In genomic region chr5:55172051-55172899, GRCh38 we compare ENCODE assay signal across 8 cellular contexts. TPM values are rescaled to one million over a fixed set of nuclear protein-coding genes. Genes with fewer than 3 reads are reported as not detected.
A peak's percentile ranks its signal among the peaks of the same experiment; 100 is the strongest.
DNase-seq lines count a peak whose midpoint lies in the region; FAIRE-seq and TF ChIP-seq lines count a peak whose summit lies in the region.

No MANE protein-coding gene starts in this region.

- H3K4me2 ChIP-seq in MM.1S (ENCODE audit: low read depth, low read length) (peak overlapping the region; percentile 87), osteoblast (ENCODE audit: insufficient read depth, low read length) (peak overlapping the region; percentile 90)

- no peak for TF ChIP-seq POLR2A in uterus (IDR thresholded peaks at IDR 0.05)

- peak overlapping the region; percentile 12; the same call in 1 of the 2 replicates for H3K9ac ChIP-seq in MM.1S (ENCODE audit: low read length)

- DNase-seq in GM06990 (ENCODE audit: extremely low read depth, insufficient read length) (no peak), HEK293T (ENCODE audit: extremely low spot score) (peak; percentile 70), MM.1S (peak; percentile 85), SHP77 (lab: John Stamatoyannopoulos, UW) (peak; percentile 74 to 83), frontal cortex (ENCODE audit: low spot score in 2 of 2) (peak; percentile 74 to 75), osteoblast (ENCODE audit: insufficient read length, low spot score, missing footprints) (peak; percentile 92), uterus (peak; percentile 25 to 58)
- peak; percentile 39 for DNase-seq in activated gamma-delta T cell treated with anti-CD3 and anti-CD28 coated beads, Interleukin-2, amount 50 U/mL, for 16 hours (ENCODE audit: low read depth)

- H3K9me3 ChIP-seq in MM.1S (replicated peaks; ENCODE audit: insufficient read depth, low read length) (no peaks in the 10 kb centered on the region), osteoblast (ENCODE audit: low read depth, low read length) (no peaks in the 10 kb centered on the region), uterus (no peaks in the 10 kb centered on the region)

- H2AFZ ChIP-seq in MM.1S (ENCODE audit: low read length) (peak overlapping the region; percentile 54), osteoblast (ENCODE audit: low read length) (peak overlapping the region; percentile 82)

- H3K4me3 ChIP-seq in GM06990 (replicated peaks; ENCODE audit: low read depth, low read length) (peak overlapping the region; percentile 60), MM.1S (ENCODE audit: low read length) (peak overlapping the region; percentile 59), osteoblast (ENCODE audit: insufficient read depth, low read length) (peak overlapping the region; percentile 75), uterus (peak overlapping the region; percentile 3 to 51)

- H3K36me3 ChIP-seq in GM06990 (ENCODE audit: control insufficient read depth, insufficient read depth, low read length) (no peaks in the 10 kb centered on the region), MM.1S (replicated peaks; ENCODE audit: insufficient read depth, low read length) (no peaks in the 10 kb centered on the region), osteoblast (ENCODE audit: insufficient read depth, low read length) (no peaks in the 10 kb centered on the region), uterus (no peaks in the 10 kb centered on the region)

- no peaks in the 10 kb centered on the region for H4K20me1 ChIP-seq in MM.1S (ENCODE audit: insufficient read depth, low read length)
- H4K20me1 ChIP-seq in osteoblast (ENCODE audit: insufficient read depth, low read length): no peaks in the 10 kb centered on the region

- H3K27me3 ChIP-seq in GM06990 (replicated peaks; ENCODE audit: control insufficient read depth, insufficient read depth, low read length): peaks cover 5% of the 10 kb centered on the region
- H3K27me3 ChIP-seq in MM.1S (replicated peaks; ENCODE audit: insufficient read depth, low read length): peaks cover 11% of the 10 kb centered on the region
- H3K27me3 ChIP-seq in osteoblast (ENCODE audit: insufficient read depth, low read length): peaks cover 39% of the 10 kb centered on the region
- peaks cover 31 to 35% of the 10 kb centered on the region in 2 donors for H3K27me3 ChIP-seq in uterus

- peak; percentile 15 for FAIRE-seq in frontal cortex (lab: Jason Lieb, UNC)

- TF ChIP-seq CTCF in GM06990 (IDR thresholded peaks at IDR 0.05; ENCODE audit: insufficient read depth, low read length, poor library complexity, severe bottlenecking): peak; percentile 62
- TF ChIP-seq CTCF in MM.1S (IDR thresholded peaks at IDR 0.05; ENCODE audit: low read length): peak; percentile 84
- TF ChIP-seq CTCF in osteoblast (IDR thresholded peaks at IDR 0.05; ENCODE audit: extremely low read depth, low read depth, low read length): peak; percentile 82
- peak; percentile 73 to 86 (median 82) for TF ChIP-seq CTCF in uterus (IDR thresholded peaks at IDR 0.05)

- H3F3A ChIP-seq in MM.1S (ENCODE audit: insufficient read depth, low read length): peaks cover 15% of the 10 kb centered on the region; the same call in 1 of the 2 replicates

- intact Hi-C loops in uterus (cut with DNase I; ENCODE audit: low total_unique reads): loop anchor here (10.0 kb wide), 1 partner anchor 53 kb away; the partner anchor contains the start of gene MCIDAS

- peaks cover 16% of the 10 kb centered on the region for H3K4me1 ChIP-seq in MM.1S (ENCODE audit: low read length)
- H3K4me1 ChIP-seq in osteoblast (ENCODE audit: insufficient read depth, low read length): peaks cover 22% of the 10 kb centered on the region
- peaks cover 0 to 8% of the 10 kb centered on the region in 2 donors for H3K4me1 ChIP-seq in uterus

- H3K79me2 ChIP-seq in MM.1S (ENCODE audit: low read length): no peaks in the 10 kb centered on the region
- H3K79me2 ChIP-seq in osteoblast (ENCODE audit: insufficient read depth, low read length): no peaks in the 10 kb centered on the region

- CTCF ChIA-PET in HEK293T (lab: Yijun Ruan, JAX): interaction anchor here (0.6 to 1.9 kb wide), 4 partner anchors 10 to 117 kb away, joined by 4 to 5 read pairs (median 4); no protein-coding TSS in a partner anchor

- H3K27ac ChIP-seq in MM.1S (ENCODE audit: low read length) (no peak overlapping the region), osteoblast (ENCODE audit: low read depth, low read length) (no peak overlapping the region), uterus (no peak overlapping the region)

- POLR2A ChIA-PET in HEK293T (lab: Yijun Ruan, JAX): no interaction called here

- H3K9me2 ChIP-seq in MM.1S (replicated peaks; ENCODE audit: insufficient read depth, low read length): no peaks in the 10 kb centered on the region

TF ChIP-seq in HEK293T, 16 proteins besides CTCF, POLR2A, EP300 and RAD21:
- peak; percentile 41 for TF ChIP-seq PKNOX1 (IDR thresholded peaks at IDR 0.05)
- TF ChIP-seq NFRKB (IDR thresholded peaks at IDR 0.05): no peak
- no peak for TF ChIP-seq LEF1 (IDR thresholded peaks at IDR 0.05; ENCODE audit: borderline replicate concordance)
- TF ChIP-seq ZNF384 (IDR thresholded peaks at IDR 0.05): 0 out of 2 replicates have a peak, but pooled peaks have one; percentile 24
- no peak for TF ChIP-seq FOXK2 (IDR thresholded peaks at IDR 0.05)

RNA-seq across cellular contexts. Expression of gene CDC20B, which starts 0.7 kb away (rescaled TPM):
- total RNA-seq in frontal cortex (not detected), osteoblast (not detected in 2 replicates), uterus (under 1 TPM in 1 of 4 donors, not detected in 3; 0.35 TPM)

RNA-seq across cellular contexts. Expression of gene GPX8, which starts 12.3 kb away (rescaled TPM):
- total RNA-seq in frontal cortex (1.2 TPM), osteoblast (143 and 158 TPM in 2 replicates), uterus (100 to 1,000 TPM in 1 of 4 donors, 10 to 100 TPM in 3; 10.6 to 117 (median 41.9) TPM)

RNA-seq across cellular contexts. Expression of gene MCIDAS, which starts 54.8 kb away (rescaled TPM):
- total RNA-seq in frontal cortex (not detected), osteoblast (under 0.01 and 0.29 TPM in 2 replicates), uterus (under 1 TPM in 1 of 4 donors, not detected in 3; 0.14 TPM)
